In the genomic region with DNA sequence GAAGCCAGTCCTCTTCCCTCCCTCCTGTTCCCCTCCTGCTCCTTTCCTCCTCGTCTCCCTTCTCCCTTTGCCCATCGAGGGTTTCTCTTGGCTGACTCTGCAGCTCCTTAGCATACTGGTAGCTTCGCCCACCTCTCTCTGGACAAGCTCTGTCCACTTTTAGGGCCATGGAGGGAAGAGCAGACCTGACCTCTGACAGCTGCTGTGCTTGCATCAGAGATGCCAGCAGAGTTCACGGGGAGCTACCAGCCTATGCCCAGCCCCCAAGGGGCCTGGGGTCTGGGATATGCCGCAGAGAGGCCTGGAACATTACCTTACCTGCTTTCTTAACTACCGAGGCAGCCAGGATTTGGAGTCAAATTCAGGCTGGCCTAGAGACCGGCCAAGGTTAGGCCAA, we compare ENCODE assay signal across 21 cellular contexts. TPM values are rescaled to one million over a fixed set of nuclear protein-coding genes. Genes with fewer than 3 reads are reported as not detected.
DNase-seq lines count a peak whose midpoint lies in the region; ATAC-seq and TF ChIP-seq lines count a peak whose summit lies in the region.
"Had no signal": no experiment of that assay in that cellular context is flagged by ENCODE, and none has a peak within 500 bp of the region (broad histone marks: within the 10 kb centered on the region; RNA-seq: fewer than 3 reads in every experiment).

No MANE protein-coding gene starts in this region.

- no peak overlapping the region for H3K27ac Mint-ChIP-seq in T-helper 2 cell treated with Interferon-gamma antibody and Interleukin-4, amounts not matched to agents 5 μg/mL and 100 μg/mL, for 36 hours
- H3K27ac Mint-ChIP-seq: HFFc6, T-cell had no signal

- H3K4me3 ChIP-seq in WERI-Rb-1 (ENCODE audit: low read depth, low read length) (no peak overlapping the region), gastroesophageal sphincter (no peak overlapping the region), prostate gland (no peak overlapping the region)

- no peak overlapping the region for H3K4me3 Mint-ChIP-seq in T-helper 2 cell treated with Interferon-gamma antibody and Interleukin-4, amounts not matched to agents 5 μg/mL and 100 μg/mL, for 36 hours
- H3K4me3 Mint-ChIP-seq: HFFc6; naive thymus-derived CD8-positive, alpha-beta T cell; T-cell had no signal

- H3K27me3 ChIP-seq in WERI-Rb-1 (ENCODE audit: insufficient read depth, low read depth, severe bottlenecking) (no peaks in the 10 kb centered on the region), gastroesophageal sphincter (no peaks in the 10 kb centered on the region), prostate gland (replicated peaks; ENCODE audit: insufficient read depth) (no peaks in the 10 kb centered on the region)

- DNase-seq in WERI-Rb-1 = no peak
- DNase-seq in prostate gland (ENCODE audit: low spot score) = no peak
- no peak for DNase-seq in GM19238 (ENCODE audit: insufficient read length, low spot score)
- DNase-seq in NCI-H748 (lab: John Stamatoyannopoulos, UW; ENCODE audit: unreplicated experiment) = no peak
- DNase-seq in T-helper 2 cell treated with Interferon-gamma antibody and Interleukin-4, amounts not matched to agents 5 μg/mL and 100 μg/mL, for 36 hours (ENCODE audit: low spot score) = no peak
- DNase-seq: activated CD4-positive, alpha-beta T cell treated with anti-CD3 and anti-CD28 coated beads, Interleukin-2, amount 50 U/mL, for 1 hour; activated CD8-positive, alpha-beta memory T cell treated with anti-CD3 and anti-CD28 coated beads, Interleukin-2, amount 50 U/mL, for 48 hours; activated effector memory CD4-positive, alpha-beta T cell treated with Interleukin-2 at 50 U/mL for 16 hours; amniotic stem cell; DND-41; HFFc6; mammary epithelial cell; naive thymus-derived CD8-positive, alpha-beta T cell; NCI-H1105; stimulated activated CD4-positive, alpha-beta T cell treated with anti-CD3 and anti-CD28 coated beads, Interleukin-4, amount 100 ng/mL, for 4 hours; T-cell had no signal

- H3K4me1 ChIP-seq in gastroesophageal sphincter (peaks cover 6 to 76% (median 30%) of the 10 kb centered on the region in 3 donors), prostate gland (replicated peaks) (peaks cover 14% of the 10 kb centered on the region)

- H3K9me3 Mint-ChIP-seq in T-helper 2 cell treated with Interferon-gamma antibody and Interleukin-4, amounts not matched to agents 5 μg/mL and 100 μg/mL, for 36 hours = no peaks in the 10 kb centered on the region
- H3K9me3 Mint-ChIP-seq: HFFc6; naive thymus-derived CD8-positive, alpha-beta T cell; T-cell had no signal

- no peak for ATAC-seq in gastroesophageal sphincter
- ATAC-seq in HG03469 (IDR thresholded peaks at IDR 0.05; ENCODE audit: unreplicated experiment) = no peak
- ATAC-seq: naive thymus-derived CD8-positive, alpha-beta T cell; T-cell had no signal

- intact Hi-C loops in prostate gland (cut with DNase I) = no loop called here

- TF ChIP-seq POLR2A in gastroesophageal sphincter (IDR thresholded peaks at IDR 0.05) = no peak
- no peak for TF ChIP-seq POLR2A in prostate gland (IDR thresholded peaks at IDR 0.05)

- H3K27ac ChIP-seq in 22Rv1 (0 out of 2 replicates have a peak overlapping the region, but pooled peaks have one; percentile 4), WERI-Rb-1 (peak overlapping the region; percentile 26), gastroesophageal sphincter (peak overlapping the region in 3 of 4 donors; percentile 65 to 83 (median 71)), prostate gland (peak overlapping the region; percentile 5 to 53)

- no peaks in the 10 kb centered on the region for H3K36me3 Mint-ChIP-seq in T-helper 2 cell treated with Interferon-gamma antibody and Interleukin-4, amounts not matched to agents 5 μg/mL and 100 μg/mL, for 36 hours (ENCODE audit: low read depth)
- H3K36me3 Mint-ChIP-seq: T-cell had no signal

- WGBS in gastroesophageal sphincter (ENCODE audit: low coverage in 1 of 2), 2 donors = 35 to 58% methylated on average over 3 of the region's 7 CpGs
- WGBS in prostate gland = 65% methylated on average over 7 of the region's 7 CpGs

- no peak for TF ChIP-seq CTCF in 22Rv1 (IDR thresholded peaks at IDR 0.05)
- TF ChIP-seq CTCF in WERI-Rb-1 (IDR thresholded peaks at IDR 0.05; ENCODE audit: low read depth, low read length) = no peak
- no peak for TF ChIP-seq CTCF in gastroesophageal sphincter (IDR thresholded peaks at IDR 0.05)
- no peak for TF ChIP-seq CTCF in prostate gland (IDR thresholded peaks at IDR 0.05)

- no peaks in the 10 kb centered on the region for H3K4me1 Mint-ChIP-seq in T-helper 2 cell treated with Interferon-gamma antibody and Interleukin-4, amounts not matched to agents 5 μg/mL and 100 μg/mL, for 36 hours (ENCODE audit: low read depth)

- no peak for TF ChIP-seq EP300 in gastroesophageal sphincter (IDR thresholded peaks at IDR 0.05)

- no peaks in the 10 kb centered on the region for H3K9me3 ChIP-seq in WERI-Rb-1 (ENCODE audit: severe bottlenecking)
- H3K9me3 ChIP-seq in gastroesophageal sphincter = no peaks in the 10 kb centered on the region
- no peaks in the 10 kb centered on the region for H3K9me3 ChIP-seq in prostate gland

- H3K36me3 ChIP-seq in WERI-Rb-1 = no peaks in the 10 kb centered on the region
- peaks cover 0 to 82% of the 10 kb centered on the region in 2 donors for H3K36me3 ChIP-seq in gastroesophageal sphincter
- H3K36me3 ChIP-seq in prostate gland = peaks cover 0 to 3% of the 10 kb centered on the region in 2 donors

- peaks cover 6% of the 10 kb centered on the region for H3K27me3 Mint-ChIP-seq in T-helper 2 cell treated with Interferon-gamma antibody and Interleukin-4, amounts not matched to agents 5 μg/mL and 100 μg/mL, for 36 hours (ENCODE audit: low read depth)
- H3K27me3 Mint-ChIP-seq: naive thymus-derived CD8-positive, alpha-beta T cell had no signal

RNA-seq across cellular contexts. Expression of a gene that starts 19.7 kb away (rescaled TPM):
- total RNA-seq in gastroesophageal sphincter (10 to 100 TPM in 2 of 4 donors, 1 to 10 TPM in 2; 9.9 to 11.8 (median 10.8) TPM), prostate gland (10 to 100 TPM in 1 of 2 donors, 1 to 10 TPM in 1; 4.6 to 13.3 TPM)
- total RNA-seq: HT1080, LHCN-M2, mammary epithelial cell had no signal

RNA-seq across cellular contexts. Expression of a gene that starts 33.5 kb away (rescaled TPM):
- 10 to 100 TPM; 25.7 to 30.0 (median 28.7) TPM for total RNA-seq in gastroesophageal sphincter
- total RNA-seq in prostate gland = 10 to 100 TPM; 23.3 to 55.4 TPM

RNA-seq across cellular contexts. Expression of a gene that starts 35.1 kb away (rescaled TPM):
- total RNA-seq in gastroesophageal sphincter = 10 to 100 TPM; 23.8 to 55.2 (median 26.2) TPM
- 10 to 100 TPM; 52.4 to 91.9 TPM for total RNA-seq in prostate gland

Comparison
In these comparisons a context has a peak if more than half of its experiments do, and no peak if none do; other contexts are left out.
1. H3K27ac ChIP-seq: peak in every context shown above with its lines; median percentile 71 in gastroesophageal sphincter; 29 in prostate gland; 26 in WERI-Rb-1; 4 in 22Rv1.